13 cellular contexts compared by ENCODE assay signal in genomic region chr19:19562665-19563347, GRCh38. TPM values are rescaled to one million over a fixed set of nuclear protein-coding genes. Genes with fewer than 3 reads are reported as not detected.
DNase-seq lines count a peak whose midpoint lies in the region; ATAC-seq, FAIRE-seq and TF ChIP-seq lines count a peak whose summit lies in the region.
"Had no signal": no experiment of that assay in that cellular context is flagged by ENCODE, and none has a peak within 500 bp of the region (broad histone marks: within the 10 kb centered on the region; RNA-seq: fewer than 3 reads in every experiment).

No MANE protein-coding gene starts in this region.

- H3K4me3 ChIP-seq in PC-3 (ENCODE audit: low read length) (no peak overlapping the region), HepG2 (replicated peaks in 1 of 3; ENCODE audit: insufficient read depth in 1 of 3, low read depth in 2 of 3, low read length in 3 of 3) (peak overlapping the region in 1 of 3 experiments; percentile 35; a peak in 1 of 6 replicates)

- H4K20me1 ChIP-seq in PC-3 (ENCODE audit: low read length) = no peaks in the 10 kb centered on the region
- H4K20me1 ChIP-seq in HepG2 (ENCODE audit: insufficient read depth, low read length) = no peaks in the 10 kb centered on the region

- H2AFZ ChIP-seq in PC-3 (ENCODE audit: low read length) (no peak overlapping the region), HepG2 (ENCODE audit: low read length) (no peak overlapping the region)

- no peak for TF ChIP-seq EP300 in HepG2 (IDR thresholded peaks at IDR 0.05; ENCODE audit: low read depth in 2 of 2, low read length in 2 of 2)
- no peak for TF ChIP-seq EP300 in HepG2 (CRISPR knock-in tag; IDR thresholded peaks at IDR 0.05; ENCODE audit: borderline replicate concordance)

- CTCF ChIA-PET in CD4-positive, alpha-beta T cell (lab: Charles Lee) = interaction anchor here (1.2 to 1.3 kb wide), 2 partner anchors 8 to 81 kb away, joined by 3 to 4 read pairs; partner anchors contain the start of gene GMIP
- CTCF ChIA-PET in PC-3 (lab: Charles Lee) (no interaction called here), HepG2 (lab: Yijun Ruan, JAX; ENCODE audit: low intra/inter-chr PET ratio, low total read pairs) (interaction anchor here (0.7 kb wide), 1 partner anchor 81 kb away, joined by 3 read pairs; no protein-coding TSS in a partner anchor)

- no peaks in the 10 kb centered on the region for H3K9me3 ChIP-seq in CD4-positive, alpha-beta T cell (ENCODE audit: control insufficient read depth, low read length)
- no peaks in the 10 kb centered on the region for H3K9me3 ChIP-seq in PC-3 (ENCODE audit: low read length)
- no peaks in the 10 kb centered on the region for H3K9me3 ChIP-seq in HepG2 (ENCODE audit: low read length)

- no CpG with 5 or more reads among the region's 17 CpGs for WGBS in HepG2 (ENCODE audit: low lambda C conversion rate)

- H3K4me1 ChIP-seq in PC-3 (ENCODE audit: insufficient read depth, low read length) = no peaks in the 10 kb centered on the region
- peaks cover 24% of the 10 kb centered on the region for H3K4me1 ChIP-seq in HepG2 (ENCODE audit: insufficient read depth, low read length)

- no peak overlapping the region for H3K27ac ChIP-seq in CD4-positive, alpha-beta T cell (ENCODE audit: low read depth, low read length)
- no peak overlapping the region for H3K27ac ChIP-seq in PC-3 (ENCODE audit: low read length)
- no peak overlapping the region for H3K27ac ChIP-seq in HepG2 (ENCODE audit: extremely low read length, insufficient read depth, low read length)

- peak; percentile 72 for ATAC-seq in CD4-positive, alpha-beta T cell (ENCODE audit: poor library complexity)
- ATAC-seq in PC-3 = no peak
- peak; percentile 83 for ATAC-seq in activated T-helper 17 cell treated with anti-CD3 and anti-CD28 coated beads, Interleukin-2, amount 50 U/mL, for 72 hours (replicated peaks)
- peak; percentile 72 for ATAC-seq in HepG2
- ATAC-seq in GM21528 (IDR thresholded peaks at IDR 0.05; ENCODE audit: low FRiP score, unreplicated experiment) = no peak
- no peak for ATAC-seq in Right ventricle myocardium superior (ENCODE audit: poor library complexity)

- POLR2A ChIA-PET in CD4-positive, alpha-beta T cell (lab: Charles Lee) = no interaction called here
- POLR2A ChIA-PET in PC-3 (lab: Charles Lee; ENCODE audit: unreplicated experiment) = no interaction called here
- POLR2A ChIA-PET in HepG2 (lab: Yijun Ruan, JAX) = no interaction called here

- TF ChIP-seq RAD21 in HepG2 (CRISPR knock-in tag; IDR thresholded peaks at IDR 0.05) = no peak

- no peaks in the 10 kb centered on the region for H3K27me3 Mint-ChIP-seq in CD4-positive, alpha-beta T cell
- no peaks in the 10 kb centered on the region for H3K27me3 Mint-ChIP-seq in activated T-helper 17 cell treated with anti-CD3 and anti-CD28 coated beads, Interleukin-2, amount 50 U/mL, for 72 hours
- H3K27me3 Mint-ChIP-seq: B cell, naive B cell had no signal

- peak; percentile 36 for TF ChIP-seq CTCF in CD4-positive, alpha-beta T cell (IDR thresholded peaks at IDR 0.05)
- TF ChIP-seq CTCF in PC-3 (conservative IDR thresholded peaks at IDR 0.05; ENCODE audit: low read depth, low read length) = 0 out of 2 replicates have a peak, but pooled peaks have one; percentile 18
- peak; percentile 63 for TF ChIP-seq CTCF in HepG2 (CRISPR knock-in tag; IDR thresholded peaks at IDR 0.05)

- no peaks in the 10 kb centered on the region for H3K9me2 ChIP-seq in PC-3 (replicated peaks; ENCODE audit: low read length)

- H3F3A ChIP-seq in PC-3 (ENCODE audit: low read length, unreplicated experiment) = no peaks in the 10 kb centered on the region

- H3K27me3 ChIP-seq in CD4-positive, alpha-beta T cell (ENCODE audit: control insufficient read depth, insufficient read depth, low read length) = no peaks in the 10 kb centered on the region
- H3K27me3 ChIP-seq in PC-3 (ENCODE audit: low read length) (no peaks in the 10 kb centered on the region), HepG2 (ENCODE audit: control insufficient read depth in 1 of 2, insufficient read depth in 2 of 2, low read length in 2 of 2) (peaks cover 4 to 11% of the 10 kb centered on the region in 2 experiments; a peak in 3 of 5 replicates)

- H3K27ac Mint-ChIP-seq in CD4-positive, alpha-beta T cell = no peak overlapping the region
- H3K27ac Mint-ChIP-seq in activated T-helper 17 cell treated with anti-CD3 and anti-CD28 coated beads, Interleukin-2, amount 50 U/mL, for 72 hours = peak overlapping the region; percentile 46
- H3K27ac Mint-ChIP-seq: B cell, naive B cell had no signal

- no peak for TF ChIP-seq POLR2A in HepG2 (IDR thresholded peaks at IDR 0.05; ENCODE audit: insufficient read depth in 1 of 2, low read depth in 2 of 2, low read length in 2 of 2)

- no peaks in the 10 kb centered on the region for H3K9me3 Mint-ChIP-seq in CD4-positive, alpha-beta T cell
- no peaks in the 10 kb centered on the region for H3K9me3 Mint-ChIP-seq in activated T-helper 17 cell treated with anti-CD3 and anti-CD28 coated beads, Interleukin-2, amount 50 U/mL, for 72 hours

- H3K36me3 Mint-ChIP-seq in CD4-positive, alpha-beta T cell (ENCODE audit: low read depth) = peaks cover 47% of the 10 kb centered on the region
- peaks cover 90% of the 10 kb centered on the region for H3K36me3 Mint-ChIP-seq in activated T-helper 17 cell treated with anti-CD3 and anti-CD28 coated beads, Interleukin-2, amount 50 U/mL, for 72 hours (ENCODE audit: low read depth)
- H3K36me3 Mint-ChIP-seq: naive B cell had no signal

- H3K9ac ChIP-seq in PC-3 (ENCODE audit: low read length) = no peak overlapping the region
- no peak overlapping the region for H3K9ac ChIP-seq in HepG2 (ENCODE audit: insufficient read depth, low read depth, low read length)

- no peaks in the 10 kb centered on the region for H3K79me2 ChIP-seq in PC-3 (ENCODE audit: low read length)
- no peaks in the 10 kb centered on the region for H3K79me2 ChIP-seq in HepG2 (ENCODE audit: insufficient read depth, low read length)

- in situ Hi-C loops in HepG2 (cut with HindIII; ENCODE audit: extremely low pct_ligation_motif_present, low pct_unique_long_range_greater_than_20kb) = loop anchor here (25.0 kb wide), 1 partner anchor 999 kb away; the partner anchor contains the start of gene ZNF737

- H3K4me1 Mint-ChIP-seq in CD4-positive, alpha-beta T cell (ENCODE audit: low read depth) = peaks cover 33% of the 10 kb centered on the region
- H3K4me1 Mint-ChIP-seq in activated T-helper 17 cell treated with anti-CD3 and anti-CD28 coated beads, Interleukin-2, amount 50 U/mL, for 72 hours = peaks cover 16% of the 10 kb centered on the region
- H3K4me1 Mint-ChIP-seq: B cell had no signal

- H3K4me2 ChIP-seq in PC-3 (ENCODE audit: low read length) = no peak overlapping the region
- peak overlapping the region; percentile 55 for H3K4me2 ChIP-seq in HepG2 (ENCODE audit: low read depth, low read length)

- peak in 6 of 10 experiments; percentile 27 to 48 (median 38) for DNase-seq in CD4-positive, alpha-beta T cell
- no peak for DNase-seq in PC-3
- no peak for DNase-seq in HepG2 (ENCODE audit: low spot score)
- DNase-seq in amniotic stem cell (lab: John Stamatoyannopoulos, UW) = no peak
- no peak for DNase-seq in cerebellar nuclear complex (lab: John Stamatoyannopoulos, UW)
- no peak for DNase-seq in Right ventricle myocardium superior
- DNase-seq: naive B cell, NCI-H526 treated with DMSO at 0.1 percent for 48 hours, T-helper 9 cell had no signal

- intact Hi-C loops in CD4-positive, alpha-beta T cell (cut with DNase I, micrococcal nuclease) = loop anchor here (1.0 to 5.0 kb wide), 3 partner anchors 34 to 81 kb away; no protein-coding TSS in a partner anchor
- intact Hi-C loops in PC-3 (cut with micrococcal nuclease) = no loop called here
- intact Hi-C loops in HepG2 (cut with micrococcal nuclease; ENCODE audit: unreplicated experiment) = no loop called here
- intact Hi-C loops in Right ventricle myocardium superior (cut with DNase I) = no loop called here

- H3K36me3 ChIP-seq in PC-3 (ENCODE audit: low read depth, low read length) = peaks cover 6% of the 10 kb centered on the region; the same call in 1 of the 2 replicates
- no peaks in the 10 kb centered on the region for H3K36me3 ChIP-seq in HepG2 (replicated peaks in 1 of 2; ENCODE audit: control insufficient read depth in 1 of 2, insufficient read depth in 2 of 2, low read length in 2 of 2)

- no peak overlapping the region for H3K4me3 Mint-ChIP-seq in CD4-positive, alpha-beta T cell
- no peak overlapping the region for H3K4me3 Mint-ChIP-seq in activated T-helper 17 cell treated with anti-CD3 and anti-CD28 coated beads, Interleukin-2, amount 50 U/mL, for 72 hours
- H3K4me3 Mint-ChIP-seq: B cell, naive B cell had no signal

- no peak for FAIRE-seq in HepG2 (lab: Jason Lieb, UNC)
- FAIRE-seq: endothelial cell of umbilical vein had no signal

- no TSS peak for BruUV-seq in PC-3 (replicated peaks; lab: Mats Ljungman, UMichigan)
- BruUV-seq in HepG2 (replicated peaks; lab: Mats Ljungman, UMichigan) = no TSS peak

RNA-seq across cellular contexts. Expression of gene CILP2, which starts 24.7 kb away (rescaled TPM):
- total RNA-seq in CD4-positive, alpha-beta T cell = 1 to 10 TPM; 1.1 to 1.7 TPM
- 2.0 and 2.5 TPM in 2 replicates for total RNA-seq in PC-3 (2014; rRNA removed)
- total RNA-seq in activated T-helper 17 cell treated with anti-CD3 and anti-CD28 coated beads, Interleukin-2, amount 50 U/mL, for 72 hours = under 1 TPM; 0.26 to 0.97 TPM
- 0.09 TPM in 1 of 2 replicates, not detected in the other for total RNA-seq in HepG2 (2016; rRNA removed; fragmentation: Illumina TruSeq; extraction: Trizol)
- total RNA-seq in HepG2 (2016; cell fraction: cytosol; rRNA removed; fragmentation: Illumina TruSeq; extraction: Trizol; ENCODE audit: low read depth) = not detected in 2 replicates
- total RNA-seq in HepG2 (2016; cell fraction: insoluble cytoplasmic fraction; rRNA removed; fragmentation: Illumina TruSeq; extraction: Trizol) = 0.15 TPM in 1 of 2 replicates, not detected in the other
- not detected in 2 replicates for total RNA-seq in HepG2 (2016; cell fraction: membrane; rRNA removed; fragmentation: Illumina TruSeq; extraction: Trizol)
- 0.16 and 0.19 TPM in 2 replicates for total RNA-seq in HepG2 (2016; cell fraction: nucleus; rRNA removed; fragmentation: Illumina TruSeq; extraction: Trizol)
- 0.18 and 0.37 TPM in 2 replicates for polyA plus RNA-seq in HepG2 (2011; rRNA removed)
- polyA plus RNA-seq in HepG2 (2011; cell fraction: cytosol; rRNA removed) = 0.16 and 0.19 TPM in 2 replicates
- polyA plus RNA-seq in HepG2 (2011; cell fraction: nucleus; rRNA removed) = 0.66 and 0.74 TPM in 2 replicates
- polyA plus RNA-seq in HepG2 (2012) = 0.31 and 0.51 TPM in 2 replicates
- not detected in 2 replicates for polyA plus RNA-seq in HepG2 (2016; cell fraction: cytosol; fragmentation: Illumina TruSeq; extraction: Trizol; ENCODE audit: low read depth)
- polyA plus RNA-seq in HepG2 (2016; cell fraction: insoluble cytoplasmic fraction; fragmentation: Illumina TruSeq; extraction: Trizol; ENCODE audit: low read depth) = 0.05 and 0.12 TPM in 2 replicates
- not detected in 2 replicates for polyA plus RNA-seq in HepG2 (2016; cell fraction: membrane; fragmentation: Illumina TruSeq; extraction: Trizol; ENCODE audit: low read depth)
- polyA plus RNA-seq in HepG2 (2016; cell fraction: nucleus; fragmentation: Illumina TruSeq; extraction: Trizol; ENCODE audit: insufficient read depth, low read depth) = 0.35 and 0.44 TPM in 2 replicates
- polyA minus RNA-seq in HepG2 (2011; rRNA and poly(A)+ RNA removed; ENCODE audit: low replicate concordance) = 0.20 and 0.30 TPM in 2 replicates
- 0.26 and 0.30 TPM in 2 replicates for polyA minus RNA-seq in HepG2 (2011; cell fraction: cytosol; rRNA and poly(A)+ RNA removed)
- 0.26 and 0.37 TPM in 2 replicates for polyA minus RNA-seq in HepG2 (2011; cell fraction: nucleus; rRNA and poly(A)+ RNA removed)
- 0.40 TPM for total RNA-seq in Right ventricle myocardium superior
- total RNA-seq: endothelial cell of umbilical vein had no signal

RNA-seq across cellular contexts. Expression of gene YJEFN3, which starts 34.1 kb away (rescaled TPM):
- 1 to 10 TPM; 3.7 to 4.4 TPM for total RNA-seq in CD4-positive, alpha-beta T cell
- total RNA-seq in PC-3 (2014; rRNA removed) = 6.5 and 8.1 TPM in 2 replicates
- total RNA-seq in activated T-helper 17 cell treated with anti-CD3 and anti-CD28 coated beads, Interleukin-2, amount 50 U/mL, for 72 hours = 10 to 100 TPM in 1 of 2 donors, 1 to 10 TPM in 1; 6.7 to 10.3 TPM
- total RNA-seq in HepG2 (2016; rRNA removed; fragmentation: Illumina TruSeq; extraction: Trizol) = 0.32 and 0.89 TPM in 2 replicates
- 0.30 and 0.44 TPM in 2 replicates for total RNA-seq in HepG2 (2016; cell fraction: cytosol; rRNA removed; fragmentation: Illumina TruSeq; extraction: Trizol; ENCODE audit: low read depth)
- total RNA-seq in HepG2 (2016; cell fraction: insoluble cytoplasmic fraction; rRNA removed; fragmentation: Illumina TruSeq; extraction: Trizol) = 0.19 and 0.69 TPM in 2 replicates
- total RNA-seq in HepG2 (2016; cell fraction: membrane; rRNA removed; fragmentation: Illumina TruSeq; extraction: Trizol) = 0.28 and 0.41 TPM in 2 replicates
- 1.1 and 1.4 TPM in 2 replicates for total RNA-seq in HepG2 (2016; cell fraction: nucleus; rRNA removed; fragmentation: Illumina TruSeq; extraction: Trizol)
- 4.0 TPM in 2 replicates for polyA plus RNA-seq in HepG2 (2011; rRNA removed)
- 0.47 and 1.4 TPM in 2 replicates for polyA plus RNA-seq in HepG2 (2011; cell fraction: cytosol; rRNA removed)
- 61.3 and 67.2 TPM in 2 replicates for polyA plus RNA-seq in HepG2 (2011; cell fraction: nucleus; rRNA removed)
- 5.6 and 8.4 TPM in 2 replicates for polyA plus RNA-seq in HepG2 (2012)
- 0.37 TPM in 1 of 2 replicates, not detected in the other for polyA plus RNA-seq in HepG2 (2016; cell fraction: cytosol; fragmentation: Illumina TruSeq; extraction: Trizol; ENCODE audit: low read depth)
- 0.09 TPM in 1 of 2 replicates, not detected in the other for polyA plus RNA-seq in HepG2 (2016; cell fraction: insoluble cytoplasmic fraction; fragmentation: Illumina TruSeq; extraction: Trizol; ENCODE audit: low read depth)
- polyA plus RNA-seq in HepG2 (2016; cell fraction: membrane; fragmentation: Illumina TruSeq; extraction: Trizol; ENCODE audit: low read depth) = not detected in 2 replicates
- 9.8 and 10.6 TPM in 2 replicates for polyA plus RNA-seq in HepG2 (2016; cell fraction: nucleus; fragmentation: Illumina TruSeq; extraction: Trizol; ENCODE audit: insufficient read depth, low read depth)
- polyA minus RNA-seq in HepG2 (2011; rRNA and poly(A)+ RNA removed; ENCODE audit: low replicate concordance) = 0.86 and 2.2 TPM in 2 replicates
- 0.49 TPM in 1 of 2 replicates, not detected in the other for polyA minus RNA-seq in HepG2 (2011; cell fraction: cytosol; rRNA and poly(A)+ RNA removed)
- 5.0 and 5.3 TPM in 2 replicates for polyA minus RNA-seq in HepG2 (2011; cell fraction: nucleus; rRNA and poly(A)+ RNA removed)
- total RNA-seq in Right ventricle myocardium superior = 5.8 TPM

RNA-seq across cellular contexts. Expression of gene NDUFA13, which starts 46.8 kb away (rescaled TPM):
- 100 to 1,000 TPM; 145 to 156 TPM for total RNA-seq in CD4-positive, alpha-beta T cell
- total RNA-seq in PC-3 (2014; rRNA removed) (380 and 481 TPM in 2 replicates), HepG2 (2016; rRNA removed; fragmentation: Illumina TruSeq; extraction: Trizol) (278 and 337 TPM in 2 replicates), Right ventricle myocardium superior (1,367 TPM)
- 100 to 1,000 TPM; 276 to 397 TPM for total RNA-seq in activated T-helper 17 cell treated with anti-CD3 and anti-CD28 coated beads, Interleukin-2, amount 50 U/mL, for 72 hours
- 98.4 and 99.8 TPM in 2 replicates for total RNA-seq in HepG2 (2016; cell fraction: cytosol; rRNA removed; fragmentation: Illumina TruSeq; extraction: Trizol; ENCODE audit: low read depth)
- total RNA-seq in HepG2 (2016; cell fraction: insoluble cytoplasmic fraction; rRNA removed; fragmentation: Illumina TruSeq; extraction: Trizol) = 323 and 362 TPM in 2 replicates
- 84.6 and 89.0 TPM in 2 replicates for total RNA-seq in HepG2 (2016; cell fraction: membrane; rRNA removed; fragmentation: Illumina TruSeq; extraction: Trizol)
- 193 and 208 TPM in 2 replicates for total RNA-seq in HepG2 (2016; cell fraction: nucleus; rRNA removed; fragmentation: Illumina TruSeq; extraction: Trizol)
- 366 and 368 TPM in 2 replicates for polyA plus RNA-seq in HepG2 (2011; rRNA removed)
- polyA plus RNA-seq in HepG2 (2011; cell fraction: cytosol; rRNA removed) = 715 and 846 TPM in 2 replicates
- polyA plus RNA-seq in HepG2 (2011; cell fraction: nucleus; rRNA removed) = 199 and 226 TPM in 2 replicates
- polyA plus RNA-seq in HepG2 (2012) = 207 and 262 TPM in 2 replicates
- polyA plus RNA-seq in HepG2 (2016; cell fraction: cytosol; fragmentation: Illumina TruSeq; extraction: Trizol; ENCODE audit: low read depth) = 72.4 and 85.3 TPM in 2 replicates
- 186 TPM in 2 replicates for polyA plus RNA-seq in HepG2 (2016; cell fraction: insoluble cytoplasmic fraction; fragmentation: Illumina TruSeq; extraction: Trizol; ENCODE audit: low read depth)
- 52.4 and 56.3 TPM in 2 replicates for polyA plus RNA-seq in HepG2 (2016; cell fraction: membrane; fragmentation: Illumina TruSeq; extraction: Trizol; ENCODE audit: low read depth)
- polyA plus RNA-seq in HepG2 (2016; cell fraction: nucleus; fragmentation: Illumina TruSeq; extraction: Trizol; ENCODE audit: insufficient read depth, low read depth) = 235 and 237 TPM in 2 replicates
- 73.2 and 83.5 TPM in 2 replicates for polyA minus RNA-seq in HepG2 (2011; rRNA and poly(A)+ RNA removed; ENCODE audit: low replicate concordance)
- polyA minus RNA-seq in HepG2 (2011; cell fraction: cytosol; rRNA and poly(A)+ RNA removed) = 58.6 and 70.0 TPM in 2 replicates
- 42.1 and 44.4 TPM in 2 replicates for polyA minus RNA-seq in HepG2 (2011; cell fraction: nucleus; rRNA and poly(A)+ RNA removed)

RNA-seq across cellular contexts. Expression of gene TSSK6, which starts 47.5 kb away (rescaled TPM):
- total RNA-seq in CD4-positive, alpha-beta T cell = 1 to 10 TPM; 3.4 to 5.5 TPM
- total RNA-seq in PC-3 (2014; rRNA removed) = 4.5 and 4.9 TPM in 2 replicates
- 1 to 10 TPM; 4.1 to 4.5 TPM for total RNA-seq in activated T-helper 17 cell treated with anti-CD3 and anti-CD28 coated beads, Interleukin-2, amount 50 U/mL, for 72 hours
- 0.71 and 0.86 TPM in 2 replicates for total RNA-seq in HepG2 (2016; rRNA removed; fragmentation: Illumina TruSeq; extraction: Trizol)
- total RNA-seq in HepG2 (2016; cell fraction: cytosol; rRNA removed; fragmentation: Illumina TruSeq; extraction: Trizol; ENCODE audit: low read depth) = 0.35 and 0.40 TPM in 2 replicates
- 0.65 and 0.85 TPM in 2 replicates for total RNA-seq in HepG2 (2016; cell fraction: insoluble cytoplasmic fraction; rRNA removed; fragmentation: Illumina TruSeq; extraction: Trizol)
- 0.83 and 1.3 TPM in 2 replicates for total RNA-seq in HepG2 (2016; cell fraction: membrane; rRNA removed; fragmentation: Illumina TruSeq; extraction: Trizol)
- total RNA-seq in HepG2 (2016; cell fraction: nucleus; rRNA removed; fragmentation: Illumina TruSeq; extraction: Trizol) = 0.50 and 1.3 TPM in 2 replicates
- polyA plus RNA-seq in HepG2 (2011; rRNA removed) = 1.2 and 2.0 TPM in 2 replicates
- 1.4 and 2.8 TPM in 2 replicates for polyA plus RNA-seq in HepG2 (2011; cell fraction: cytosol; rRNA removed)
- polyA plus RNA-seq in HepG2 (2011; cell fraction: nucleus; rRNA removed) = 6.3 and 8.3 TPM in 2 replicates
- 0.81 and 1.2 TPM in 2 replicates for polyA plus RNA-seq in HepG2 (2012)
- polyA plus RNA-seq in HepG2 (2016; cell fraction: cytosol; fragmentation: Illumina TruSeq; extraction: Trizol; ENCODE audit: low read depth) = 0.16 and 0.19 TPM in 2 replicates
- polyA plus RNA-seq in HepG2 (2016; cell fraction: insoluble cytoplasmic fraction; fragmentation: Illumina TruSeq; extraction: Trizol; ENCODE audit: low read depth) = 1.1 and 1.7 TPM in 2 replicates
- 0.68 and 0.82 TPM in 2 replicates for polyA plus RNA-seq in HepG2 (2016; cell fraction: membrane; fragmentation: Illumina TruSeq; extraction: Trizol; ENCODE audit: low read depth)
- 1.3 and 2.4 TPM in 2 replicates for polyA plus RNA-seq in HepG2 (2016; cell fraction: nucleus; fragmentation: Illumina TruSeq; extraction: Trizol; ENCODE audit: insufficient read depth, low read depth)
- polyA minus RNA-seq in HepG2 (2011; rRNA and poly(A)+ RNA removed; ENCODE audit: low replicate concordance) = 2.0 and 5.3 TPM in 2 replicates
- polyA minus RNA-seq in HepG2 (2011; cell fraction: cytosol; rRNA and poly(A)+ RNA removed) = 1.3 and 1.5 TPM in 2 replicates
- 1.9 and 3.7 TPM in 2 replicates for polyA minus RNA-seq in HepG2 (2011; cell fraction: nucleus; rRNA and poly(A)+ RNA removed)
- 0.67 TPM for total RNA-seq in Right ventricle myocardium superior

RNA-seq across cellular contexts. Expression of gene PBX4, which starts 55.7 kb away (rescaled TPM):
- total RNA-seq in CD4-positive, alpha-beta T cell = 10 to 100 TPM; 50.1 to 51.8 TPM
- total RNA-seq in PC-3 (2014; rRNA removed) (6.9 TPM in 2 replicates), HepG2 (2016; rRNA removed; fragmentation: Illumina TruSeq; extraction: Trizol) (not detected in 2 replicates), Right ventricle myocardium superior (not detected)
- 100 to 1,000 TPM in 1 of 2 donors, 10 to 100 TPM in 1; 63.9 to 101 TPM for total RNA-seq in activated T-helper 17 cell treated with anti-CD3 and anti-CD28 coated beads, Interleukin-2, amount 50 U/mL, for 72 hours
- total RNA-seq in HepG2 (2016; cell fraction: cytosol; rRNA removed; fragmentation: Illumina TruSeq; extraction: Trizol; ENCODE audit: low read depth) = not detected in 2 replicates
- total RNA-seq in HepG2 (2016; cell fraction: insoluble cytoplasmic fraction; rRNA removed; fragmentation: Illumina TruSeq; extraction: Trizol) = not detected in 2 replicates
- total RNA-seq in HepG2 (2016; cell fraction: membrane; rRNA removed; fragmentation: Illumina TruSeq; extraction: Trizol) = not detected in 2 replicates
- not detected in 2 replicates for total RNA-seq in HepG2 (2016; cell fraction: nucleus; rRNA removed; fragmentation: Illumina TruSeq; extraction: Trizol)
- polyA plus RNA-seq in HepG2 (2011; rRNA removed) = not detected in 2 replicates
- not detected in 2 replicates for polyA plus RNA-seq in HepG2 (2011; cell fraction: cytosol; rRNA removed)
- polyA plus RNA-seq in HepG2 (2011; cell fraction: nucleus; rRNA removed) = not detected in 2 replicates
- polyA plus RNA-seq in HepG2 (2012) = not detected in 2 replicates
- polyA plus RNA-seq in HepG2 (2016; cell fraction: cytosol; fragmentation: Illumina TruSeq; extraction: Trizol; ENCODE audit: low read depth) = not detected in 2 replicates
- polyA plus RNA-seq in HepG2 (2016; cell fraction: insoluble cytoplasmic fraction; fragmentation: Illumina TruSeq; extraction: Trizol; ENCODE audit: low read depth) = not detected in 2 replicates
- not detected in 2 replicates for polyA plus RNA-seq in HepG2 (2016; cell fraction: membrane; fragmentation: Illumina TruSeq; extraction: Trizol; ENCODE audit: low read depth)
- not detected in 2 replicates for polyA plus RNA-seq in HepG2 (2016; cell fraction: nucleus; fragmentation: Illumina TruSeq; extraction: Trizol; ENCODE audit: insufficient read depth, low read depth)
- polyA minus RNA-seq in HepG2 (2011; rRNA and poly(A)+ RNA removed; ENCODE audit: low replicate concordance) = 2.6 TPM in 1 of 2 replicates, not detected in the other
- polyA minus RNA-seq in HepG2 (2011; cell fraction: cytosol; rRNA and poly(A)+ RNA removed) = not detected in 2 replicates
- polyA minus RNA-seq in HepG2 (2011; cell fraction: nucleus; rRNA and poly(A)+ RNA removed) = not detected in 2 replicates
- total RNA-seq: endothelial cell of umbilical vein had no signal
- polyA plus RNA-seq: endothelial cell of umbilical vein had no signal

Comparison
In these comparisons a context has a peak if more than half of its experiments do, and no peak if none do; other contexts are left out.
1. ATAC-seq: peak in CD4-positive, alpha-beta T cell (single experiment), activated T-helper 17 cell treated with anti-CD3 and anti-CD28 coated beads, Interleukin-2, amount 50 U/mL, for 72 hours (single experiment) and HepG2 (single experiment); none in PC-3 (single experiment), GM21528 (single experiment) and Right ventricle myocardium superior (single experiment).
2. DNase-seq: peak in CD4-positive, alpha-beta T cell (6 of 10); none in PC-3 (single experiment), HepG2 (single experiment), amniotic stem cell (single experiment), cerebellar nuclear complex (0 of 2) and Right ventricle myocardium superior (single experiment).
3. intact Hi-C loops: an anchor here in CD4-positive, alpha-beta T cell (1.0 to 5.0 kb wide); none called in PC-3, HepG2 and Right ventricle myocardium superior.
4. Peak in every context shown above with its lines, with median percentiles within 50 percentile points of each other: CTCF ChIP-seq.